In the genomic region with DNA sequence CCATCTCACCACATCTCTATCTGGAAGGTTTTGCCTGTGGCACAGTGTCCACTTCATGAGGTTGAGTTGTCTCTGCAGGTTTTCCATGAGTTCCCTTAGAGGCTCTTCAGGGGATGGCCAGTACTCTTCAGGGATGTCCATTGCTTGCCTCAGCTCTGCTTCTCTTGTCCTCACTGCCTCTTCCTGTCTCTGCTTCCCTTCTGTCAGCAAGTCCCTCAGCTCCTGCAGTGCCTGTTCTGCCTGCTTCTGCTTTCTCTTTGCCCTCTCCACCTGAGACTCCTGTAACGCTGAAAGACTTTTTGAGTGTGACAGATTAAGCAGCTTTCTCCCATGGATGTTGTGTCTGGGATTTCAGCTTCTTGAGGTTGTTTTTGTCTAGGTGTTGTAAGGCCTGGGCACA, we compare ENCODE assay signal across 26 cellular contexts. TPM values are rescaled to one million over a fixed set of nuclear protein-coding genes. Genes with fewer than 3 reads are reported as not detected.
DNase-seq lines count a peak whose midpoint lies in the region; ATAC-seq, FAIRE-seq and TF ChIP-seq lines count a peak whose summit lies in the region.
"Had no signal": no experiment of that assay in that cellular context is flagged by ENCODE, and none has a peak within 500 bp of the region (broad histone marks: within the 10 kb centered on the region; RNA-seq: fewer than 3 reads in every experiment).

No MANE protein-coding gene starts in this region.

- H3K9ac ChIP-seq in K562 (ENCODE audit: insufficient read depth in 1 of 2, low read depth in 2 of 2, low read length in 2 of 2), result no peak overlapping the region

- POLR2A ChIA-PET in K562 (lab: Yijun Ruan, JAX), result interaction anchor here (0.6 to 1.0 kb wide), 2 partner anchors 36 to 278 kb away, joined by 3 to 4 read pairs; no protein-coding TSS in a partner anchor

- ATAC-seq in activated naive CD4-positive, alpha-beta T cell treated with anti-CD3 and anti-CD28 coated beads, Interleukin-2, amount 50 U/mL, for 72 hours, result no peak
- ATAC-seq in K562 (no peak), GM21576 (IDR thresholded peaks at IDR 0.05; ENCODE audit: unreplicated experiment) (no peak)
- no peak for ATAC-seq in stimulated activated memory B cell treated with anti-CD40 and anti-IgM and Interleukin-4, amounts not matched to agents 10 μg/mL and 1 μg/mL and 100 μg/mL, for 72 hours
- ATAC-seq: GM23338 had no signal

- no peak for TF ChIP-seq EP300 in K562 (IDR thresholded peaks at IDR 0.05; ENCODE audit: low read length)

- H3K9me3 ChIP-seq in KOPT-K1 (ENCODE audit: insufficient read depth, low read length, poor library complexity, severe bottlenecking), result peaks cover 17% of the 10 kb centered on the region
- H3K9me3 ChIP-seq in K562 (replicated peaks; ENCODE audit: control insufficient read depth, insufficient read depth, low read depth, low read length), result no peaks in the 10 kb centered on the region
- H3K9me3 ChIP-seq: Peyer's patch, SJCRH30, tibial artery had no signal

- intact Hi-C loops in K562 (cut with micrococcal nuclease), result no loop called here

- peaks cover 82% of the 10 kb centered on the region for H3K4me1 Mint-ChIP-seq in activated naive CD4-positive, alpha-beta T cell treated with anti-CD3 and anti-CD28 coated beads, Interleukin-2, amount 50 U/mL, for 24 hours
- peaks cover 41% of the 10 kb centered on the region for H3K4me1 Mint-ChIP-seq in stimulated activated memory B cell treated with anti-CD40 and anti-IgM and Interleukin-4, amounts not matched to agents 10 μg/mL and 1 μg/mL and 100 μg/mL, for 72 hours
- H3K4me1 Mint-ChIP-seq: GM23338 had no signal

- H3K27ac Mint-ChIP-seq in activated naive CD4-positive, alpha-beta T cell treated with anti-CD3 and anti-CD28 coated beads, Interleukin-2, amount 50 U/mL, for 24 hours, result peak overlapping the region; percentile 94
- peak overlapping the region in 1 of 2 donors; percentile 13 for H3K27ac Mint-ChIP-seq in activated naive CD4-positive, alpha-beta T cell treated with anti-CD3 and anti-CD28 coated beads, Interleukin-2, amount 50 U/mL, for 72 hours
- peak overlapping the region; percentile 16 for H3K27ac Mint-ChIP-seq in stimulated activated memory B cell treated with anti-CD40 and anti-IgM and Interleukin-4, amounts not matched to agents 10 μg/mL and 1 μg/mL and 100 μg/mL, for 72 hours
- H3K27ac Mint-ChIP-seq: activated T-helper 2 cell treated with anti-CD3 and anti-CD28 coated beads, Interferon-gamma antibody, Interleukin-2, Interleukin-4, amounts not matched to agents 10 μg/mL and 5 μg/mL and 100 μg/mL, durations not matched to agents 14 hours and 24 hours and 36 hours; GM23338 had no signal

- no peak overlapping the region for H3K4me3 ChIP-seq in K562
- H3K4me3 ChIP-seq: GM23338, lung, Peyer's patch, SJCRH30, smooth muscle cell, tibial artery had no signal

- H3K36me3 ChIP-seq in KOPT-K1 (ENCODE audit: insufficient read depth, low read length), result peaks cover 21% of the 10 kb centered on the region
- H3K36me3 ChIP-seq in K562 (ENCODE audit: control insufficient read depth, insufficient read depth, low read length), result no peaks in the 10 kb centered on the region
- H3K36me3 ChIP-seq: Peyer's patch, SJCRH30, tibial artery, WERI-Rb-1 had no signal

- no peaks in the 10 kb centered on the region for H3K79me2 ChIP-seq in K562 (ENCODE audit: control insufficient read depth, insufficient read depth, low read length)

- CTCF ChIA-PET in K562 (lab: Yijun Ruan, JAX; ENCODE audit: low intra/inter-chr PET ratio), result no interaction called here

- no peak overlapping the region for H2AFZ ChIP-seq in K562 (ENCODE audit: low read depth, low read length)
- H2AFZ ChIP-seq: GM23338 had no signal

- no peak overlapping the region for H3K4me2 ChIP-seq in K562 (ENCODE audit: insufficient read depth, low read length)
- H3K4me2 ChIP-seq: GM23338, smooth muscle cell had no signal

- no TSS peak for BruUV-seq in K562 (replicated peaks; lab: Mats Ljungman, UMichigan)

- H4K20me1 ChIP-seq in K562 (replicated peaks; ENCODE audit: control insufficient read depth, insufficient read depth, low read length), result no peaks in the 10 kb centered on the region

- TF ChIP-seq RAD21 in K562 (CRISPR knock-in tag; conservative IDR thresholded peaks at IDR 0.05 in 1 of 2, IDR thresholded peaks at IDR 0.05 in 1 of 2), result no peak

- H3K9me1 ChIP-seq in K562 (ENCODE audit: control insufficient read depth, insufficient read depth, low read length), result no peaks in the 10 kb centered on the region

- TF ChIP-seq CTCF in K562 (IDR thresholded peaks at IDR 0.05 in 2 of 3, conservative IDR thresholded peaks at IDR 0.05 in 1 of 3; ENCODE audit: insufficient read depth in 2 of 3, low read depth in 1 of 3, low read length in 3 of 3), result no peak

- FAIRE-seq in K562 (lab: Jason Lieb, UNC), result peak; percentile 44
- FAIRE-seq: endometrium had no signal

- H3K4me3 Mint-ChIP-seq in activated naive CD4-positive, alpha-beta T cell treated with anti-CD3 and anti-CD28 coated beads, Interleukin-2, amount 50 U/mL, for 24 hours, result peak overlapping the region; percentile 76
- no peak overlapping the region for H3K4me3 Mint-ChIP-seq in stimulated activated memory B cell treated with anti-CD40 and anti-IgM and Interleukin-4, amounts not matched to agents 10 μg/mL and 1 μg/mL and 100 μg/mL, for 72 hours
- H3K4me3 Mint-ChIP-seq: GM23338 had no signal

- in situ Hi-C loops in K562 (cut with MboI), result no loop called here

- peaks cover 50% of the 10 kb centered on the region for H3K36me3 Mint-ChIP-seq in activated naive CD4-positive, alpha-beta T cell treated with anti-CD3 and anti-CD28 coated beads, Interleukin-2, amount 50 U/mL, for 24 hours
- peaks cover 60 to 91% of the 10 kb centered on the region in 2 donors for H3K36me3 Mint-ChIP-seq in activated naive CD4-positive, alpha-beta T cell treated with anti-CD3 and anti-CD28 coated beads, Interleukin-2, amount 50 U/mL, for 72 hours
- peaks cover 75% of the 10 kb centered on the region for H3K36me3 Mint-ChIP-seq in stimulated activated memory B cell treated with anti-CD40 and anti-IgM and Interleukin-4, amounts not matched to agents 10 μg/mL and 1 μg/mL and 100 μg/mL, for 72 hours

- DNase-seq in activated naive CD4-positive, alpha-beta T cell treated with anti-CD3 and anti-CD28 coated beads, Interleukin-2, amount 50 U/mL, for 72 hours (ENCODE audit: low spot score in 2 of 2), result no peak
- DNase-seq in K562 (ENCODE audit: extremely low read depth in 1 of 4, low spot score in 3 of 4) (no peak), AG08395 (ENCODE audit: low spot score) (no peak), NCI-H2196 (lab: John Stamatoyannopoulos, UW; ENCODE audit: unreplicated experiment) (no peak)
- DNase-seq: activated CD8-positive, alpha-beta memory T cell treated with anti-CD3 and anti-CD28 coated beads for 24 hours; COR-L47; cortex of kidney; NCI-H2081; NCI-H446 treated with DMSO at 0.1 percent for 48 hours; occipital lobe; Peyer's patch; SJCRH30; stimulated activated naive CD4-positive, alpha-beta T cell treated with Interleukin-2 at 50 U/mL for 16 hours; tibial artery; WERI-Rb-1 had no signal

- peaks cover 33% of the 10 kb centered on the region for H3K9me3 Mint-ChIP-seq in activated naive CD4-positive, alpha-beta T cell treated with anti-CD3 and anti-CD28 coated beads, Interleukin-2, amount 50 U/mL, for 24 hours
- peaks cover 44 to 63% of the 10 kb centered on the region in 2 donors for H3K9me3 Mint-ChIP-seq in activated naive CD4-positive, alpha-beta T cell treated with anti-CD3 and anti-CD28 coated beads, Interleukin-2, amount 50 U/mL, for 72 hours
- H3K9me3 Mint-ChIP-seq in stimulated activated memory B cell treated with anti-CD40 and anti-IgM and Interleukin-4, amounts not matched to agents 10 μg/mL and 1 μg/mL and 100 μg/mL, for 72 hours, result peaks cover 3% of the 10 kb centered on the region

- peak overlapping the region; percentile 32 for H3K27ac ChIP-seq in KOPT-K1 (ENCODE audit: low read depth, low read length, poor library complexity, severe bottlenecking)
- H3K27ac ChIP-seq in K562 (ENCODE audit: extremely low read depth, low read depth, low read length), result no peak overlapping the region
- H3K27ac ChIP-seq: Peyer's patch, SJCRH30, tibial artery, WERI-Rb-1 had no signal

- TF ChIP-seq POLR2A in K562 (conservative IDR thresholded peaks at IDR 0.05), result no peak

- WGBS in K562 (ENCODE audit: insufficient coverage, low coverage, missing lambda C conversion rate), result 40% methylated on average over 1 of the region's 1 CpG

- no peaks in the 10 kb centered on the region for H3K4me1 ChIP-seq in K562 (replicated peaks in 1 of 2; ENCODE audit: control insufficient read depth in 2 of 2, insufficient read depth in 2 of 2, low read length in 2 of 2)
- H3K4me1 ChIP-seq: Peyer's patch, tibial artery had no signal

- H3K27me3 Mint-ChIP-seq in activated naive CD4-positive, alpha-beta T cell treated with anti-CD3 and anti-CD28 coated beads, Interleukin-2, amount 50 U/mL, for 24 hours, result no peaks in the 10 kb centered on the region
- H3K27me3 Mint-ChIP-seq in stimulated activated memory B cell treated with anti-CD40 and anti-IgM and Interleukin-4, amounts not matched to agents 10 μg/mL and 1 μg/mL and 100 μg/mL, for 72 hours, result no peaks in the 10 kb centered on the region

- no peaks in the 10 kb centered on the region for H3K27me3 ChIP-seq in K562 (ENCODE audit: control insufficient read depth in 2 of 2, insufficient read depth in 2 of 2, low read length in 2 of 2)
- H3K27me3 ChIP-seq: Peyer's patch, SJCRH30 had no signal

RNA-seq across cellular contexts. Expression of gene MRPL17, which starts 38.2 kb away (rescaled TPM):
- total RNA-seq in activated naive CD4-positive, alpha-beta T cell treated with anti-CD3 and anti-CD28 coated beads, Interleukin-2, amount 50 U/mL, for 72 hours, result 100 to 1,000 TPM in 1 of 2 donors, 10 to 100 TPM in 1; 92.4 to 104 TPM
- total RNA-seq in K562 (2011; cell fraction: chromatin; rRNA removed; ENCODE audit: low replicate concordance), result 45.9 and 72.8 TPM in 2 replicates
- 87.9 and 89.6 TPM in 2 replicates for total RNA-seq in K562 (2011; cell fraction: nucleolus; rRNA removed)
- 65.0 and 77.8 TPM in 2 replicates for total RNA-seq in K562 (2011; cell fraction: nucleoplasm; rRNA removed)
- total RNA-seq in K562 (2014; rRNA removed) (33.9 and 46.1 TPM in 2 replicates), K562 (2014; rRNA removed; fragmentation: Illumina TruSeq; extraction: Trizol) (27.6 and 36.7 TPM in 2 replicates), K562 (2015; rRNA removed; fragmentation: Illumina TruSeq; extraction: Trizol) (43.3 and 47.4 TPM in 2 replicates), K562 (2021) (46.2 and 52.6 TPM in 2 replicates)
- polyA plus RNA-seq in K562 (2011; rRNA removed) (57.5 and 66.5 TPM in 2 replicates), K562 (2014; fragmentation: Illumina TruSeq; extraction: Trizol) (37.7 and 48.6 TPM in 2 replicates), K562 (2014; fragmentation: Nextera tagmentation; extraction: Ambion mirVana) (10 to 100 TPM; 78.9 to 81.6 TPM), K562 (2014; rRNA removed) (43.9 and 48.0 TPM in 2 replicates)
- polyA plus RNA-seq in K562 (2011; cell fraction: cytosol; rRNA removed), result 43.7 and 49.1 TPM in 2 replicates
- 68.1 and 73.5 TPM in 2 replicates for polyA plus RNA-seq in K562 (2011; cell fraction: nucleus; rRNA removed)
- 34.5 and 47.6 TPM in 2 replicates for polyA plus RNA-seq in K562 (2012)
- 40.5 and 44.5 TPM in 2 replicates for polyA minus RNA-seq in K562 (2011; rRNA and poly(A)+ RNA removed)
- 40.1 and 41.0 TPM in 2 replicates for polyA minus RNA-seq in K562 (2011; cell fraction: cytosol; rRNA and poly(A)+ RNA removed)
- polyA minus RNA-seq in K562 (2011; cell fraction: nucleus; rRNA and poly(A)+ RNA removed), result 50.9 and 92.0 TPM in 2 replicates

RNA-seq across cellular contexts. Expression of gene OR2AG2, which starts 50.4 kb away (rescaled TPM):
- not detected for total RNA-seq in activated naive CD4-positive, alpha-beta T cell treated with anti-CD3 and anti-CD28 coated beads, Interleukin-2, amount 50 U/mL, for 72 hours
- 11.1 and 11.8 TPM in 2 replicates for total RNA-seq in K562 (2011; cell fraction: chromatin; rRNA removed; ENCODE audit: low replicate concordance)
- total RNA-seq in K562 (2011; cell fraction: nucleolus; rRNA removed), result 4.7 and 6.4 TPM in 2 replicates
- total RNA-seq in K562 (2011; cell fraction: nucleoplasm; rRNA removed), result 17.2 and 55.7 TPM in 2 replicates
- total RNA-seq in K562 (2014; rRNA removed) (0.23 and 0.65 TPM in 2 replicates), K562 (2014; rRNA removed; fragmentation: Illumina TruSeq; extraction: Trizol) (0.73 and 0.77 TPM in 2 replicates), K562 (2015; rRNA removed; fragmentation: Illumina TruSeq; extraction: Trizol) (0.38 and 0.58 TPM in 2 replicates), K562 (2021) (0.42 and 0.55 TPM in 2 replicates)
- polyA plus RNA-seq in K562 (2011; rRNA removed) (0.66 and 0.91 TPM in 2 replicates), K562 (2014; fragmentation: Illumina TruSeq; extraction: Trizol) (0.71 and 0.79 TPM in 2 replicates), K562 (2014; fragmentation: Nextera tagmentation; extraction: Ambion mirVana) (under 1 TPM; 0.15 to 0.18 TPM), K562 (2014; rRNA removed) (0.37 and 0.67 TPM in 2 replicates)
- 0.74 and 1.4 TPM in 2 replicates for polyA plus RNA-seq in K562 (2011; cell fraction: cytosol; rRNA removed)
- polyA plus RNA-seq in K562 (2011; cell fraction: nucleus; rRNA removed), result 1.0 and 3.0 TPM in 2 replicates
- polyA plus RNA-seq in K562 (2012), result 0.29 and 1.0 TPM in 2 replicates
- 6.1 and 8.9 TPM in 2 replicates for polyA minus RNA-seq in K562 (2011; rRNA and poly(A)+ RNA removed)
- 0.48 TPM in 1 of 2 replicates, not detected in the other for polyA minus RNA-seq in K562 (2011; cell fraction: cytosol; rRNA and poly(A)+ RNA removed)
- 4.2 and 6.1 TPM in 2 replicates for polyA minus RNA-seq in K562 (2011; cell fraction: nucleus; rRNA and poly(A)+ RNA removed)
- total RNA-seq: Daoy; SJCRH30; T-helper 1 cell treated with Interleukin-12 subunit alpha and Interleukin-12 subunit beta and Interleukin-4 antibody, amounts not matched to agents 30 ng/mL and 1 ng/mL, for 36 hours had no signal
